In genomic region chr5:161676109-161676508, GRCh38 we compare ENCODE assay signal across 8 cellular contexts. TPM values are rescaled to one million over a fixed set of nuclear protein-coding genes. Genes with fewer than 3 reads are reported as not detected.
DNase-seq lines count a peak whose midpoint lies in the region; ATAC-seq and TF ChIP-seq lines count a peak whose summit lies in the region.

No MANE protein-coding gene starts in this region.

- TF ChIP-seq POLR2A in esophagus squamous epithelium (IDR thresholded peaks at IDR 0.05), result no peak

- H3K36me3 Mint-ChIP-seq in Caco-2 (ENCODE audit: insufficient read depth, unreplicated experiment) (no peaks in the 10 kb centered on the region), WTC11 (no peaks in the 10 kb centered on the region)
- H3K36me3 Mint-ChIP-seq in activated T-cell treated with anti-CD3 and anti-CD28 coated beads, Interleukin-2, amount 50 U/mL, for 4 hours (ENCODE audit: insufficient read depth), result no peaks in the 10 kb centered on the region

- intact Hi-C loops in Caco-2 (cut with micrococcal nuclease; ENCODE audit: unreplicated experiment), result loop anchor here (1.0 kb wide), 1 partner anchor 132 kb away; no protein-coding TSS in a partner anchor
- intact Hi-C loops in upper lobe of right lung (cut with DNase I), result no loop called here
- intact Hi-C loops in esophagus squamous epithelium (cut with DNase I), result no loop called here

- H3K4me3 ChIP-seq in Caco-2 (ENCODE audit: low read depth, low read length) (no peak overlapping the region), upper lobe of right lung (no peak overlapping the region), esophagus squamous epithelium (no peak overlapping the region)

- H3K4me1 ChIP-seq in Caco-2 (no peaks in the 10 kb centered on the region), upper lobe of right lung (no peaks in the 10 kb centered on the region), esophagus squamous epithelium (no peaks in the 10 kb centered on the region)

- H3K4me3 Mint-ChIP-seq in Caco-2 (ENCODE audit: unreplicated experiment) (no peak overlapping the region), WTC11 (no peak overlapping the region)
- H3K4me3 Mint-ChIP-seq in activated T-cell treated with anti-CD3 and anti-CD28 coated beads, Interleukin-2, amount 50 U/mL, for 4 hours, result no peak overlapping the region

- H3K36me3 ChIP-seq in Caco-2 (ENCODE audit: control insufficient read depth, insufficient read depth, low read length) (no peaks in the 10 kb centered on the region), upper lobe of right lung (no peaks in the 10 kb centered on the region), esophagus squamous epithelium (no peaks in the 10 kb centered on the region)

- TF ChIP-seq CTCF in Caco-2 (IDR thresholded peaks at IDR 0.05; ENCODE audit: insufficient read depth in 1 of 2, low read depth in 1 of 2, low read length in 1 of 2, severe bottlenecking in 1 of 2, unreplicated experiment in 1 of 2), result peak; percentile 34 to 70
- peak; percentile 45 for TF ChIP-seq CTCF in WTC11 (IDR thresholded peaks at IDR 0.05)
- peak; percentile 40 for TF ChIP-seq CTCF in upper lobe of right lung (IDR thresholded peaks at IDR 0.05)
- TF ChIP-seq CTCF in esophagus squamous epithelium (IDR thresholded peaks at IDR 0.05), result peak in 2 of 6 experiments; percentile 24 to 37

- H3K27me3 ChIP-seq in Caco-2 (replicated peaks; ENCODE audit: control insufficient read depth, insufficient read depth, low read length) (no peaks in the 10 kb centered on the region), upper lobe of right lung (no peaks in the 10 kb centered on the region), esophagus squamous epithelium (no peaks in the 10 kb centered on the region)

- H3K9me3 ChIP-seq in Caco-2, result no peaks in the 10 kb centered on the region
- H3K9me3 ChIP-seq in upper lobe of right lung, result no peaks in the 10 kb centered on the region
- no peaks in the 10 kb centered on the region for H3K9me3 ChIP-seq in esophagus squamous epithelium

- POLR2A ChIA-PET in Caco-2 (lab: Charles Lee) (no interaction called here), WTC11 (lab: Charles Lee) (no interaction called here)

- WGBS in esophagus squamous epithelium, 2 donors, result 5 to 6% methylated on average over 2 of the region's 2 CpGs

- H3K9me3 Mint-ChIP-seq in Caco-2 (ENCODE audit: unreplicated experiment), result no peaks in the 10 kb centered on the region
- H3K9me3 Mint-ChIP-seq in WTC11, result peaks cover 2% of the 10 kb centered on the region
- peaks cover 7% of the 10 kb centered on the region for H3K9me3 Mint-ChIP-seq in activated T-cell treated with anti-CD3 and anti-CD28 coated beads, Interleukin-2, amount 50 U/mL, for 4 hours

- DNase-seq in Caco-2 (no peak), WTC11 (ENCODE audit: low spot score) (no peak), upper lobe of right lung (no peak), esophagus squamous epithelium (lab: John Stamatoyannopoulos, UW) (no peak), anterior cingulate cortex (lab: John Stamatoyannopoulos, UW) (no peak)
- no peak for DNase-seq in activated T-cell treated with anti-CD3 and anti-CD28 coated beads, Interleukin-2, amount 50 U/mL, for 4 hours

- H3K27me3 Mint-ChIP-seq in Caco-2 (ENCODE audit: insufficient read depth, unreplicated experiment), result no peaks in the 10 kb centered on the region
- no peaks in the 10 kb centered on the region for H3K27me3 Mint-ChIP-seq in WTC11 (ENCODE audit: low read depth)
- no peaks in the 10 kb centered on the region for H3K27me3 Mint-ChIP-seq in activated T-cell treated with anti-CD3 and anti-CD28 coated beads, Interleukin-2, amount 50 U/mL, for 4 hours (ENCODE audit: low read depth)

- no peak overlapping the region for H3K27ac Mint-ChIP-seq in Caco-2 (ENCODE audit: unreplicated experiment)
- no peak overlapping the region for H3K27ac Mint-ChIP-seq in WTC11

- BruUV-seq in Caco-2 (replicated peaks; lab: Mats Ljungman, UMichigan), result no TSS peak

- H3K4me1 Mint-ChIP-seq in Caco-2 (ENCODE audit: low read depth, unreplicated experiment) (no peaks in the 10 kb centered on the region), WTC11 (no peaks in the 10 kb centered on the region)
- H3K4me1 Mint-ChIP-seq in activated T-cell treated with anti-CD3 and anti-CD28 coated beads, Interleukin-2, amount 50 U/mL, for 4 hours (ENCODE audit: low read depth), result no peaks in the 10 kb centered on the region

- ATAC-seq in GM19467 (IDR thresholded peaks at IDR 0.05; ENCODE audit: unreplicated experiment) (peak; percentile 78), HG03469 (IDR thresholded peaks at IDR 0.05; ENCODE audit: unreplicated experiment) (peak; percentile 95), WTC11 (peak; percentile 98), upper lobe of right lung (peak; percentile 50)
- no peak for ATAC-seq in activated T-cell treated with anti-CD3 and anti-CD28 coated beads, Interleukin-2, amount 50 U/mL, for 4 hours

- H3K27ac ChIP-seq in upper lobe of right lung (no peak overlapping the region), esophagus squamous epithelium (no peak overlapping the region)

- CTCF ChIA-PET in Caco-2 (lab: Charles Lee) (no interaction called here), WTC11 (lab: Charles Lee) (interaction anchor here (0.6 to 1.1 kb wide), 5 partner anchors 22 to 133 kb away, joined by 3 read pairs; no protein-coding TSS in a partner anchor)

TF ChIP-seq in WTC11, 78 proteins besides CTCF, POLR2A, EP300 and RAD21:
- TF ChIP-seq IRF2 (CRISPR knock-in tag; IDR thresholded peaks at IDR 0.05; ENCODE audit: borderline replicate concordance, low read depth) (no peak), TEAD1 (CRISPR knock-in tag; IDR thresholded peaks at IDR 0.05) (no peak), FOXJ3 (CRISPR knock-in tag; IDR thresholded peaks at IDR 0.05; ENCODE audit: borderline replicate concordance) (no peak), ELF4 (CRISPR knock-in tag; IDR thresholded peaks at IDR 0.05; ENCODE audit: low read depth) (no peak), SMAD3 (CRISPR knock-in tag; IDR thresholded peaks at IDR 0.05; ENCODE audit: borderline replicate concordance) (no peak), MYBL2 (CRISPR knock-in tag; IDR thresholded peaks at IDR 0.05) (no peak), ZNF138 (CRISPR knock-in tag; conservative IDR thresholded peaks at IDR 0.05) (no peak), ESRRA (CRISPR knock-in tag; IDR thresholded peaks at IDR 0.05; ENCODE audit: borderline replicate concordance) (no peak)
- TF ChIP-seq, protein P1, sequence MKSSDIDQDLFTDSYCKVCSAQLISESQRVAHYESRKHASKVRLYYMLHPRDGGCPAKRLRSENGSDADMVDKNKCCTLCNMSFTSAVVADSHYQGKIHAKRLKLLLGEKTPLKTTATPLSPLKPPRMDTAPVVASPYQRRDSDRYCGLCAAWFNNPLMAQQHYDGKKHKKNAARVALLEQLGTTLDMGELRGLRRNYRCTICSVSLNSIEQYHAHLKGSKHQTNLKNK (CRISPR knock-in tag; IDR thresholded peaks at IDR 0.05), result no peak
- TF ChIP-seq, protein P2, sequence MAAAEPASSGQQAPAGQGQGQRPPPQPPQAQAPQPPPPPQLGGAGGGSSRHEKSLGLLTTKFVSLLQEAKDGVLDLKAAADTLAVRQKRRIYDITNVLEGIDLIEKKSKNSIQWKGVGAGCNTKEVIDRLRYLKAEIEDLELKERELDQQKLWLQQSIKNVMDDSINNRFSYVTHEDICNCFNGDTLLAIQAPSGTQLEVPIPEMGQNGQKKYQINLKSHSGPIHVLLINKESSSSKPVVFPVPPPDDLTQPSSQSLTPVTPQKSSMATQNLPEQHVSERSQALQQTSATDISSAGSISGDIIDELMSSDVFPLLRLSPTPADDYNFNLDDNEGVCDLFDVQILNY (CRISPR knock-in tag; IDR thresholded peaks at IDR 0.05), result no peak
- TF ChIP-seq, protein P3, sequence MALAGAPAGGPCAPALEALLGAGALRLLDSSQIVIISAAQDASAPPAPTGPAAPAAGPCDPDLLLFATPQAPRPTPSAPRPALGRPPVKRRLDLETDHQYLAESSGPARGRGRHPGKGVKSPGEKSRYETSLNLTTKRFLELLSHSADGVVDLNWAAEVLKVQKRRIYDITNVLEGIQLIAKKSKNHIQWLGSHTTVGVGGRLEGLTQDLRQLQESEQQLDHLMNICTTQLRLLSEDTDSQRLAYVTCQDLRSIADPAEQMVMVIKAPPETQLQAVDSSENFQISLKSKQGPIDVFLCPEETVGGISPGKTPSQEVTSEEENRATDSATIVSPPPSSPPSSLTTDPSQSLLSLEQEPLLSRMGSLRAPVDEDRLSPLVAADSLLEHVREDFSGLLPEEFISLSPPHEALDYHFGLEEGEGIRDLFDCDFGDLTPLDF (CRISPR knock-in tag; IDR thresholded peaks at IDR 0.05), result no peak
- TF ChIP-seq, protein P4, sequence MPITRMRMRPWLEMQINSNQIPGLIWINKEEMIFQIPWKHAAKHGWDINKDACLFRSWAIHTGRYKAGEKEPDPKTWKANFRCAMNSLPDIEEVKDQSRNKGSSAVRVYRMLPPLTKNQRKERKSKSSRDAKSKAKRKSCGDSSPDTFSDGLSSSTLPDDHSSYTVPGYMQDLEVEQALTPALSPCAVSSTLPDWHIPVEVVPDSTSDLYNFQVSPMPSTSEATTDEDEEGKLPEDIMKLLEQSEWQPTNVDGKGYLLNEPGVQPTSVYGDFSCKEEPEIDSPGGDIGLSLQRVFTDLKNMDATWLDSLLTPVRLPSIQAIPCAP (CRISPR knock-in tag; IDR thresholded peaks at IDR 0.05), result no peak
- TF ChIP-seq, protein P5, sequence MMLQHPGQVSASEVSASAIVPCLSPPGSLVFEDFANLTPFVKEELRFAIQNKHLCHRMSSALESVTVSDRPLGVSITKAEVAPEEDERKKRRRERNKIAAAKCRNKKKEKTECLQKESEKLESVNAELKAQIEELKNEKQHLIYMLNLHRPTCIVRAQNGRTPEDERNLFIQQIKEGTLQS (CRISPR knock-in tag; conservative IDR thresholded peaks at IDR 0.05), result no peak

RNA-seq across cellular contexts. Expression of gene GABRA6, which starts 9.4 kb away (rescaled TPM):
- not detected in 2 replicates for total RNA-seq in Caco-2 (2022)
- total RNA-seq in WTC11 (2021), result not detected in 3 replicates
- not detected for total RNA-seq in upper lobe of right lung
- not detected for total RNA-seq in esophagus squamous epithelium
- not detected for total RNA-seq in activated T-cell treated with anti-CD3 and anti-CD28 coated beads, Interleukin-2, amount 50 U/mL, for 4 hours

Comparison
In these comparisons a context has a peak if more than half of its experiments do, and no peak if none do; other contexts are left out.
1. ATAC-seq: peak in GM19467 (single experiment), HG03469 (single experiment), WTC11 (single experiment) and upper lobe of right lung (single experiment); none in activated T-cell treated with anti-CD3 and anti-CD28 coated beads, Interleukin-2, amount 50 U/mL, for 4 hours (0 of 2).